ENCODE assay signal across 14 cellular contexts in the genomic region with DNA sequence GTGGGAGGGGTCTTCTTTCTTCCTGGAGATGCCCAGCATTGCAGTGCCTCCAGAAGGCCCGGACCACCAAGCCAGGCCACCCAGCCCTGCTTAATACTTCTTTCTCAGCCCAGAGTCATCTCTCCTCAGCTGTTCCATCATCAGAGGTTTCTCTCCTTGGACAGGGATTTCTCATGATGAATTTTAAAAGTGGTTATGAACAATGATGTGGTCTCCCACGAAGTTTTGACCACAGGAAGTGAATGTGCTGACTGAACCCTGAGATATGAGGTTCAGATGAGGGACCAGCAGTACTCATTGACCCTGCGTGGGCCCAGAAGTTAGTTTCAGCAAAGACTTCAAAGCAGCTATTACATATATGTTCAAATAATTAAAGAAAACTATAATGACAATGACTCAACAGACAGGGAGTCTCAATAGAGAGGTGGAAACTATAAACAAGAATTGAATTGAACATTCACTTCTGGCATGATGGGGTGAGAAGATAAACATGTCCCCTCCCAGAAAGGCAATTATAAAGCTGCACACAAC.
A peak's percentile ranks its signal among the peaks of the same experiment; 100 is the strongest.
DNase-seq lines count a peak whose midpoint lies in the region; ATAC-seq, FAIRE-seq and TF ChIP-seq lines count a peak whose summit lies in the region.
"Had no signal": no experiment of that assay in that cellular context is flagged by ENCODE, and none has a peak within 500 bp of the region (broad histone marks: within the 10 kb centered on the region; RNA-seq: fewer than 3 reads in every experiment).

No MANE protein-coding gene starts in this region.

- peak overlapping the region; percentile 47; the same call in 1 of the 2 replicates for H2AFZ ChIP-seq in K562 (ENCODE audit: low read depth, low read length)

- peak; percentile 69 for ATAC-seq in activated naive CD8-positive, alpha-beta T cell treated with anti-CD3 and anti-CD28 coated beads, Interleukin-2, amount 50 U/mL, for 24 hours
- ATAC-seq in K562: no peak
- peak; percentile 93 for ATAC-seq in stimulated activated effector memory CD8-positive, alpha-beta T cell treated with anti-CD3 and anti-CD28 coated beads, Interleukin-12 subunit alpha, Interleukin-12 subunit beta, amount 100 ng/mL, for 72 hours
- ATAC-seq in GM21825 (IDR thresholded peaks at IDR 0.05; ENCODE audit: unreplicated experiment): no peak
- ATAC-seq in gastroesophageal sphincter: no peak
- ATAC-seq in heart left ventricle: no peak

- no peak for TF ChIP-seq RAD21 in K562 (CRISPR knock-in tag; conservative IDR thresholded peaks at IDR 0.05 in 1 of 2, IDR thresholded peaks at IDR 0.05 in 1 of 2)

- no peak overlapping the region for H3K4me3 Mint-ChIP-seq in activated naive CD8-positive, alpha-beta T cell treated with anti-CD3 and anti-CD28 coated beads, Interleukin-2, amount 50 U/mL, for 24 hours
- no peak overlapping the region for H3K4me3 Mint-ChIP-seq in activated naive CD8-positive, alpha-beta T cell treated with anti-CD3 and anti-CD28 coated beads for 36 hours
- H3K4me3 Mint-ChIP-seq in stimulated activated effector memory CD8-positive, alpha-beta T cell treated with anti-CD3 and anti-CD28 coated beads, Interleukin-12 subunit alpha, Interleukin-12 subunit beta, amount 100 ng/mL, for 72 hours: no peak overlapping the region

- TF ChIP-seq CTCF in K562 (IDR thresholded peaks at IDR 0.05 in 2 of 3, conservative IDR thresholded peaks at IDR 0.05 in 1 of 3; ENCODE audit: insufficient read depth in 2 of 3, low read depth in 1 of 3, low read length in 3 of 3) (no peak), gastroesophageal sphincter (IDR thresholded peaks at IDR 0.05) (no peak), heart left ventricle (IDR thresholded peaks at IDR 0.05) (no peak)

- peaks cover 18% of the 10 kb centered on the region for H3K4me1 Mint-ChIP-seq in activated naive CD8-positive, alpha-beta T cell treated with anti-CD3 and anti-CD28 coated beads, Interleukin-2, amount 50 U/mL, for 24 hours
- no peaks in the 10 kb centered on the region for H3K4me1 Mint-ChIP-seq in activated naive CD8-positive, alpha-beta T cell treated with anti-CD3 and anti-CD28 coated beads for 36 hours
- peaks cover 9% of the 10 kb centered on the region for H3K4me1 Mint-ChIP-seq in stimulated activated effector memory CD8-positive, alpha-beta T cell treated with anti-CD3 and anti-CD28 coated beads, Interleukin-12 subunit alpha, Interleukin-12 subunit beta, amount 100 ng/mL, for 72 hours

- TF ChIP-seq POLR2A in K562 (conservative IDR thresholded peaks at IDR 0.05) (no peak), gastroesophageal sphincter (IDR thresholded peaks at IDR 0.05) (no peak), heart left ventricle (IDR thresholded peaks at IDR 0.05) (no peak)

- H3K27ac Mint-ChIP-seq in activated naive CD8-positive, alpha-beta T cell treated with anti-CD3 and anti-CD28 coated beads, Interleukin-2, amount 50 U/mL, for 24 hours: peak overlapping the region; percentile 39
- H3K27ac Mint-ChIP-seq in activated naive CD8-positive, alpha-beta T cell treated with anti-CD3 and anti-CD28 coated beads for 36 hours: no peak overlapping the region
- peak overlapping the region; percentile 46 for H3K27ac Mint-ChIP-seq in stimulated activated effector memory CD8-positive, alpha-beta T cell treated with anti-CD3 and anti-CD28 coated beads, Interleukin-12 subunit alpha, Interleukin-12 subunit beta, amount 100 ng/mL, for 72 hours

- no peaks in the 10 kb centered on the region for H3K9me3 ChIP-seq in K562 (replicated peaks; ENCODE audit: control insufficient read depth, insufficient read depth, low read depth, low read length)
- H3K9me3 ChIP-seq in gastroesophageal sphincter: no peaks in the 10 kb centered on the region
- H3K9me3 ChIP-seq in heart left ventricle: peaks cover 0 to 5% (median 0%) of the 10 kb centered on the region in 12 donors

- intact Hi-C loops in K562 (cut with micrococcal nuclease) (no loop called here), heart left ventricle (cut with DNase I) (no loop called here)

- H3K36me3 Mint-ChIP-seq in activated naive CD8-positive, alpha-beta T cell treated with anti-CD3 and anti-CD28 coated beads, Interleukin-2, amount 50 U/mL, for 24 hours (ENCODE audit: low read depth): no peaks in the 10 kb centered on the region
- H3K36me3 Mint-ChIP-seq in activated naive CD8-positive, alpha-beta T cell treated with anti-CD3 and anti-CD28 coated beads for 36 hours: no peaks in the 10 kb centered on the region
- no peaks in the 10 kb centered on the region for H3K36me3 Mint-ChIP-seq in stimulated activated effector memory CD8-positive, alpha-beta T cell treated with anti-CD3 and anti-CD28 coated beads, Interleukin-12 subunit alpha, Interleukin-12 subunit beta, amount 100 ng/mL, for 72 hours

- no peak overlapping the region for H3K9ac ChIP-seq in K562 (ENCODE audit: insufficient read depth in 1 of 2, low read depth in 2 of 2, low read length in 2 of 2)

- POLR2A ChIA-PET in K562 (lab: Yijun Ruan, JAX): interaction anchor here (0.8 to 2.3 kb wide), 5 partner anchors 10 to 284 kb away, joined by 3 to 9 read pairs (median 3); a partner anchor contains a TSS

- no peak overlapping the region for H3K4me2 ChIP-seq in K562 (ENCODE audit: insufficient read depth, low read length)

- H3K79me2 ChIP-seq in K562 (ENCODE audit: control insufficient read depth, insufficient read depth, low read length): no peaks in the 10 kb centered on the region

- BruUV-seq in K562 (replicated peaks; lab: Mats Ljungman, UMichigan): no TSS peak

- TF ChIP-seq EP300 in K562 (IDR thresholded peaks at IDR 0.05; ENCODE audit: low read length) (no peak), gastroesophageal sphincter (IDR thresholded peaks at IDR 0.05) (no peak)

- peaks cover 0 to 3% of the 10 kb centered on the region in 2 experiments; a peak in 2 of 5 replicates for H3K27me3 ChIP-seq in K562 (ENCODE audit: control insufficient read depth in 2 of 2, insufficient read depth in 2 of 2, low read length in 2 of 2)
- H3K27me3 ChIP-seq in gastroesophageal sphincter: no peaks in the 10 kb centered on the region
- H3K27me3 ChIP-seq in heart left ventricle: no peaks in the 10 kb centered on the region

- H3K4me3 ChIP-seq in K562: no peak overlapping the region
- no peak overlapping the region for H3K4me3 ChIP-seq in gastroesophageal sphincter
- no peak overlapping the region for H3K4me3 ChIP-seq in heart left ventricle

- H3K36me3 ChIP-seq in K562 (ENCODE audit: control insufficient read depth, insufficient read depth, low read length) (no peaks in the 10 kb centered on the region), gastroesophageal sphincter (no peaks in the 10 kb centered on the region), heart left ventricle (no peaks in the 10 kb centered on the region)

- in situ Hi-C loops in K562 (cut with MboI): no loop called here

- no peak for FAIRE-seq in K562 (lab: Jason Lieb, UNC)

- H3K9me3 Mint-ChIP-seq in activated naive CD8-positive, alpha-beta T cell treated with anti-CD3 and anti-CD28 coated beads, Interleukin-2, amount 50 U/mL, for 24 hours: peaks cover 6% of the 10 kb centered on the region
- H3K9me3 Mint-ChIP-seq in activated naive CD8-positive, alpha-beta T cell treated with anti-CD3 and anti-CD28 coated beads for 36 hours: peaks cover 3% of the 10 kb centered on the region
- H3K9me3 Mint-ChIP-seq in stimulated activated effector memory CD8-positive, alpha-beta T cell treated with anti-CD3 and anti-CD28 coated beads, Interleukin-12 subunit alpha, Interleukin-12 subunit beta, amount 100 ng/mL, for 72 hours: peaks cover 2% of the 10 kb centered on the region

- WGBS in K562 (ENCODE audit: insufficient coverage, low coverage, missing lambda C conversion rate): 7% methylated on average over 3 of the region's 3 CpGs
- 87 to 94% methylated on average over 2 to 3 of the region's 3 CpGs for WGBS in gastroesophageal sphincter (ENCODE audit: low coverage in 1 of 2), 2 donors
- WGBS in heart left ventricle, 4 donors: 71 to 82% (median 77%) methylated on average over 3 of the region's 3 CpGs

- H3K27me3 Mint-ChIP-seq in activated naive CD8-positive, alpha-beta T cell treated with anti-CD3 and anti-CD28 coated beads, Interleukin-2, amount 50 U/mL, for 24 hours: peaks cover 1% of the 10 kb centered on the region
- H3K27me3 Mint-ChIP-seq in activated naive CD8-positive, alpha-beta T cell treated with anti-CD3 and anti-CD28 coated beads for 36 hours: no peaks in the 10 kb centered on the region

- no peaks in the 10 kb centered on the region for H4K20me1 ChIP-seq in K562 (replicated peaks; ENCODE audit: control insufficient read depth, insufficient read depth, low read length)

- H3K27ac ChIP-seq in K562 (ENCODE audit: extremely low read depth, low read depth, low read length) (no peak overlapping the region), gastroesophageal sphincter (no peak overlapping the region), heart left ventricle (no peak overlapping the region)

- no peaks in the 10 kb centered on the region; a peak in 1 of 5 replicates for H3K4me1 ChIP-seq in K562 (replicated peaks in 1 of 2; ENCODE audit: control insufficient read depth in 2 of 2, insufficient read depth in 2 of 2, low read length in 2 of 2)
- peaks cover 0 to 15% (median 0%) of the 10 kb centered on the region in 3 donors for H3K4me1 ChIP-seq in gastroesophageal sphincter
- H3K4me1 ChIP-seq in heart left ventricle: peaks cover 0 to 5% (median 0%) of the 10 kb centered on the region in 12 donors

- no peak for DNase-seq in activated naive CD8-positive, alpha-beta T cell treated with anti-CD3 and anti-CD28 coated beads, Interleukin-2, amount 50 U/mL, for 24 hours
- DNase-seq in activated naive CD8-positive, alpha-beta T cell treated with anti-CD3 and anti-CD28 coated beads for 36 hours: no peak
- peak; percentile 13 for DNase-seq in HS-5 (ENCODE audit: low read depth)
- DNase-seq in K562 (ENCODE audit: extremely low read depth in 1 of 4, low spot score in 3 of 4): no peak
- peak in 1 of 2 donors; percentile 60 for DNase-seq in stimulated activated effector memory CD8-positive, alpha-beta T cell treated with anti-CD3 and anti-CD28 coated beads, Interleukin-12 subunit alpha, Interleukin-12 subunit beta, amount 100 ng/mL, for 72 hours (ENCODE audit: low spot score in 2 of 2)
- no peak for DNase-seq in heart left ventricle
- DNase-seq: dermis blood vessel endothelial cell, GDM1, head of caudate nucleus, mesenchymal stem cell, NCI-H146, SW 1271 had no signal

- CTCF ChIA-PET in K562 (lab: Yijun Ruan, JAX; ENCODE audit: low intra/inter-chr PET ratio): interaction anchor here (0.6 kb wide), 1 partner anchor 25 kb away, joined by 3 read pairs; no protein-coding TSS in a partner anchor

- no peaks in the 10 kb centered on the region for H3K9me1 ChIP-seq in K562 (ENCODE audit: control insufficient read depth, insufficient read depth, low read length)

Comparison
In these comparisons a context has a peak if more than half of its experiments do, and no peak if none do; other contexts are left out.
1. ATAC-seq: peak in activated naive CD8-positive, alpha-beta T cell treated with anti-CD3 and anti-CD28 coated beads, Interleukin-2, amount 50 U/mL, for 24 hours (single experiment) and stimulated activated effector memory CD8-positive, alpha-beta T cell treated with anti-CD3 and anti-CD28 coated beads, Interleukin-12 subunit alpha, Interleukin-12 subunit beta, amount 100 ng/mL, for 72 hours (single experiment); none in K562 (single experiment), GM21825 (single experiment), gastroesophageal sphincter (single experiment) and heart left ventricle (0 of 4).